8 cellular contexts compared by ENCODE assay signal in genomic region chr2:190947711-190948251, GRCh38.
DNase-seq lines count a peak whose midpoint lies in the region; ATAC-seq, FAIRE-seq and TF ChIP-seq lines count a peak whose summit lies in the region.

No MANE protein-coding gene starts in this region.

- H3K36me3 ChIP-seq in kidney (ENCODE audit: control insufficient read depth in 1 of 2, insufficient read depth in 2 of 2, low read length in 2 of 2) (no peaks in the 10 kb centered on the region), vagina (no peaks in the 10 kb centered on the region)

- TF ChIP-seq CTCF in GM12872 (IDR thresholded peaks at IDR 0.05; ENCODE audit: insufficient read depth, low read depth, low read length) (peak; percentile 42; the same call in 2 of the 3 replicates), kidney (IDR thresholded peaks at IDR 0.05; ENCODE audit: borderline replicate concordance, extremely low read depth, insufficient read depth) (no peak), vagina (IDR thresholded peaks at IDR 0.05) (no peak)

- peak overlapping the region; percentile 2 to 43 for H3K4me3 ChIP-seq in kidney (ENCODE audit: low read length in 2 of 2)
- H3K4me3 ChIP-seq in vagina = no peak overlapping the region

- H3K9me3 ChIP-seq in kidney (ENCODE audit: control insufficient read depth in 1 of 2, low read length in 2 of 2) (no peaks in the 10 kb centered on the region), vagina (no peaks in the 10 kb centered on the region)

- FAIRE-seq in kidney (lab: Jason Lieb, UNC) = no peak

- no peak for TF ChIP-seq POLR2A in vagina (IDR thresholded peaks at IDR 0.05)

- DNase-seq in KG1 (lab: John Stamatoyannopoulos, UW) (peak; percentile 38), amniotic epithelial cell (ENCODE audit: low read depth) (peak; percentile 82), kidney (no peak), vagina (ENCODE audit: extremely low spot score in 2 of 2) (no peak), NCI-H1048 (lab: John Stamatoyannopoulos, UW) (no peak), activated gamma-delta T cell (lab: John Stamatoyannopoulos, UW) (no peak)

- peaks cover 11 to 24% of the 10 kb centered on the region in 2 donors for H3K4me1 ChIP-seq in kidney (ENCODE audit: control insufficient read depth in 1 of 2, insufficient read depth in 1 of 2, low read depth in 1 of 2, low read length in 2 of 2)
- peaks cover 33% of the 10 kb centered on the region for H3K4me1 ChIP-seq in vagina

- no peaks in the 10 kb centered on the region for H3K27me3 ChIP-seq in vagina

- peak; percentile 80 for ATAC-seq in GM21619 (IDR thresholded peaks at IDR 0.05; ENCODE audit: unreplicated experiment)

- H3K27ac ChIP-seq in kidney (ENCODE audit: low read depth in 2 of 2, low read length in 2 of 2) (peak overlapping the region; percentile 66 to 71), vagina (peak overlapping the region; percentile 38)

- peak overlapping the region in 1 of 2 donors; percentile 17 for H3K9ac ChIP-seq in kidney (ENCODE audit: low read length in 2 of 2)

- intact Hi-C loops in kidney (cut with DNase I) (no loop called here), vagina (cut with DNase I) (no loop called here)

Comparison
In these comparisons a context has a peak if more than half of its experiments do, and no peak if none do; other contexts are left out.
1. DNase-seq: peak in KG1 (single experiment) and amniotic epithelial cell (single experiment); none in kidney (single experiment), vagina (0 of 2), NCI-H1048 (single experiment) and activated gamma-delta T cell (single experiment).
2. H3K4me3 ChIP-seq: peak in kidney (2 of 2); none in vagina (0 of 2).